Comparison of ENCODE assay signal across 8 cellular contexts in genomic region chr17:44688675-44689491, GRCh38. TPM values are rescaled to one million over a fixed set of nuclear protein-coding genes. Genes with fewer than 3 reads are reported as not detected.
A peak's percentile ranks its signal among the peaks of the same experiment; 100 is the strongest.
DNase-seq lines count a peak whose midpoint lies in the region; ATAC-seq and TF ChIP-seq lines count a peak whose summit lies in the region.

No MANE protein-coding gene starts in this region.

- intact Hi-C loops in left ventricle myocardium inferior (cut with micrococcal nuclease) = no loop called here
- intact Hi-C loops in gastrocnemius medialis (cut with DNase I; ENCODE audit: low total_unique reads) = loop anchor here (1.0 kb wide), 1 partner anchor 19 kb away; the partner anchor contains the start of gene DBF4B

- DNase-seq in DMS53 (lab: John Stamatoyannopoulos, UW) = peak; percentile 65
- peak; percentile 5 for DNase-seq in activated CD4-positive, alpha-beta T cell treated with anti-CD3 and anti-CD28 coated beads, Interleukin-2, amount 50 U/mL, for 1 hour
- DNase-seq in left ventricle myocardium inferior = no peak
- DNase-seq in gastrocnemius medialis = no peak
- DNase-seq in cortex of kidney (lab: John Stamatoyannopoulos, UW) = no peak
- no peak for DNase-seq in foreskin melanocyte
- DNase-seq in NCI-H2107 treated with DMSO at 0.1 percent for 48 hours (lab: John Stamatoyannopoulos, UW; ENCODE audit: unreplicated experiment) = no peak

- peak overlapping the region; percentile 87 for H3K4me3 ChIP-seq in left ventricle myocardium inferior
- H3K4me3 ChIP-seq in gastrocnemius medialis = peak overlapping the region; percentile 74 to 96 (median 82)

- ATAC-seq in HG02642 (IDR thresholded peaks at IDR 0.05; ENCODE audit: poor library complexity, unreplicated experiment) (peak; percentile 23), gastrocnemius medialis (peak in 1 of 2 donors; percentile 39)

- TF ChIP-seq CTCF in left ventricle myocardium inferior (IDR thresholded peaks at IDR 0.05; ENCODE audit: borderline replicate concordance) (no peak), gastrocnemius medialis (IDR thresholded peaks at IDR 0.05 in 4 of 5, conservative IDR thresholded peaks at IDR 0.05 in 1 of 5) (no peak)

- H3K27me3 ChIP-seq in left ventricle myocardium inferior (ENCODE audit: low read depth) = no peaks in the 10 kb centered on the region
- H3K27me3 ChIP-seq in gastrocnemius medialis = no peaks in the 10 kb centered on the region

- in situ Hi-C loops in gastrocnemius medialis (cut with MboI; ENCODE audit: low sequenced_read_pairs in 4 of 4) = no loop called here

- H3K9me3 ChIP-seq in left ventricle myocardium inferior (replicated peaks) (no peaks in the 10 kb centered on the region), gastrocnemius medialis (no peaks in the 10 kb centered on the region)

- H3K36me3 ChIP-seq in left ventricle myocardium inferior (peaks cover 7% of the 10 kb centered on the region), gastrocnemius medialis (peaks cover 0 to 2% of the 10 kb centered on the region in 2 donors)

- TF ChIP-seq POLR2A in gastrocnemius medialis (IDR thresholded peaks at IDR 0.05) = no peak

- H3K27ac ChIP-seq in left ventricle myocardium inferior (replicated peaks) = peak overlapping the region; percentile 85
- H3K27ac ChIP-seq in gastrocnemius medialis = peak overlapping the region; percentile 76 to 87 (median 83)

- H3K4me1 ChIP-seq in left ventricle myocardium inferior (peaks cover 37% of the 10 kb centered on the region), gastrocnemius medialis (peaks cover 14 to 36% of the 10 kb centered on the region in 2 donors)

RNA-seq across cellular contexts. Expression of gene CCDC43, which starts 0.7 kb away (rescaled TPM):
- 28.8 TPM for total RNA-seq in left ventricle myocardium inferior
- 10 to 100 TPM; 44.3 to 54.3 (median 51.5) TPM for total RNA-seq in gastrocnemius medialis

RNA-seq across cellular contexts. Expression of gene DBF4B, which starts 19.6 kb away (rescaled TPM):
- 5.7 TPM for total RNA-seq in left ventricle myocardium inferior
- 1 to 10 TPM in 3 of 4 donors, under 1 TPM in 1; 0.63 to 2.9 (median 1.7) TPM for total RNA-seq in gastrocnemius medialis

RNA-seq across cellular contexts. Expression of gene MEIOC, which starts 32.6 kb away (rescaled TPM):
- total RNA-seq in left ventricle myocardium inferior (not detected), gastrocnemius medialis (not detected)

Comparison
In these comparisons a context has a peak if more than half of its experiments do, and no peak if none do; other contexts are left out.
1. DNase-seq: peak in DMS53 (single experiment) and activated CD4-positive, alpha-beta T cell treated with anti-CD3 and anti-CD28 coated beads, Interleukin-2, amount 50 U/mL, for 1 hour (single experiment); none in left ventricle myocardium inferior (single experiment), gastrocnemius medialis (0 of 2), cortex of kidney (single experiment), foreskin melanocyte (single experiment) and NCI-H2107 treated with DMSO at 0.1 percent for 48 hours (single experiment).